1 cellular context compared by ENCODE assay signal in the genomic region with DNA sequence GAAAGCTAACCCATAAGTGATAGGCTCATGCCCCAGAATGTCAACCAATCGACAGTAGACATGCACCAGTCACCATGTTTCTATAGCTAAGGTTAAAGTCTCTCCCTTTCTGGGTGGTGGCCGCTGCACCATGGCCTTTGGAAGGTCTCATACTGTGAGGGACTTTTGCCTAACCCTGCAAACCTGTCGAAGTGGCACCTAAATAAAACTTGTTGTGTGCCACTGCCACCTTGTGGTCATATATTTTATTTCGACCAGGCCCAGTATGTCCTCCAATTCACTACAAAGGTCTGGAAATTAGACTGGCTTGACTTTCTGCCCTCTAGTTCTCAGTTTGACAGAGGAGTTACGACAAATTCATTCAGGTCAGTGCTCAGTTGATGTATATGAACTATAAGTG.
TF ChIP-seq lines count a peak whose summit lies in the region.

No MANE protein-coding gene starts in this region.

TF ChIP-seq in GM23338, 12 proteins besides CTCF, POLR2A, EP300 and RAD21 (continued from another document):
- TF ChIP-seq, protein P1, sequence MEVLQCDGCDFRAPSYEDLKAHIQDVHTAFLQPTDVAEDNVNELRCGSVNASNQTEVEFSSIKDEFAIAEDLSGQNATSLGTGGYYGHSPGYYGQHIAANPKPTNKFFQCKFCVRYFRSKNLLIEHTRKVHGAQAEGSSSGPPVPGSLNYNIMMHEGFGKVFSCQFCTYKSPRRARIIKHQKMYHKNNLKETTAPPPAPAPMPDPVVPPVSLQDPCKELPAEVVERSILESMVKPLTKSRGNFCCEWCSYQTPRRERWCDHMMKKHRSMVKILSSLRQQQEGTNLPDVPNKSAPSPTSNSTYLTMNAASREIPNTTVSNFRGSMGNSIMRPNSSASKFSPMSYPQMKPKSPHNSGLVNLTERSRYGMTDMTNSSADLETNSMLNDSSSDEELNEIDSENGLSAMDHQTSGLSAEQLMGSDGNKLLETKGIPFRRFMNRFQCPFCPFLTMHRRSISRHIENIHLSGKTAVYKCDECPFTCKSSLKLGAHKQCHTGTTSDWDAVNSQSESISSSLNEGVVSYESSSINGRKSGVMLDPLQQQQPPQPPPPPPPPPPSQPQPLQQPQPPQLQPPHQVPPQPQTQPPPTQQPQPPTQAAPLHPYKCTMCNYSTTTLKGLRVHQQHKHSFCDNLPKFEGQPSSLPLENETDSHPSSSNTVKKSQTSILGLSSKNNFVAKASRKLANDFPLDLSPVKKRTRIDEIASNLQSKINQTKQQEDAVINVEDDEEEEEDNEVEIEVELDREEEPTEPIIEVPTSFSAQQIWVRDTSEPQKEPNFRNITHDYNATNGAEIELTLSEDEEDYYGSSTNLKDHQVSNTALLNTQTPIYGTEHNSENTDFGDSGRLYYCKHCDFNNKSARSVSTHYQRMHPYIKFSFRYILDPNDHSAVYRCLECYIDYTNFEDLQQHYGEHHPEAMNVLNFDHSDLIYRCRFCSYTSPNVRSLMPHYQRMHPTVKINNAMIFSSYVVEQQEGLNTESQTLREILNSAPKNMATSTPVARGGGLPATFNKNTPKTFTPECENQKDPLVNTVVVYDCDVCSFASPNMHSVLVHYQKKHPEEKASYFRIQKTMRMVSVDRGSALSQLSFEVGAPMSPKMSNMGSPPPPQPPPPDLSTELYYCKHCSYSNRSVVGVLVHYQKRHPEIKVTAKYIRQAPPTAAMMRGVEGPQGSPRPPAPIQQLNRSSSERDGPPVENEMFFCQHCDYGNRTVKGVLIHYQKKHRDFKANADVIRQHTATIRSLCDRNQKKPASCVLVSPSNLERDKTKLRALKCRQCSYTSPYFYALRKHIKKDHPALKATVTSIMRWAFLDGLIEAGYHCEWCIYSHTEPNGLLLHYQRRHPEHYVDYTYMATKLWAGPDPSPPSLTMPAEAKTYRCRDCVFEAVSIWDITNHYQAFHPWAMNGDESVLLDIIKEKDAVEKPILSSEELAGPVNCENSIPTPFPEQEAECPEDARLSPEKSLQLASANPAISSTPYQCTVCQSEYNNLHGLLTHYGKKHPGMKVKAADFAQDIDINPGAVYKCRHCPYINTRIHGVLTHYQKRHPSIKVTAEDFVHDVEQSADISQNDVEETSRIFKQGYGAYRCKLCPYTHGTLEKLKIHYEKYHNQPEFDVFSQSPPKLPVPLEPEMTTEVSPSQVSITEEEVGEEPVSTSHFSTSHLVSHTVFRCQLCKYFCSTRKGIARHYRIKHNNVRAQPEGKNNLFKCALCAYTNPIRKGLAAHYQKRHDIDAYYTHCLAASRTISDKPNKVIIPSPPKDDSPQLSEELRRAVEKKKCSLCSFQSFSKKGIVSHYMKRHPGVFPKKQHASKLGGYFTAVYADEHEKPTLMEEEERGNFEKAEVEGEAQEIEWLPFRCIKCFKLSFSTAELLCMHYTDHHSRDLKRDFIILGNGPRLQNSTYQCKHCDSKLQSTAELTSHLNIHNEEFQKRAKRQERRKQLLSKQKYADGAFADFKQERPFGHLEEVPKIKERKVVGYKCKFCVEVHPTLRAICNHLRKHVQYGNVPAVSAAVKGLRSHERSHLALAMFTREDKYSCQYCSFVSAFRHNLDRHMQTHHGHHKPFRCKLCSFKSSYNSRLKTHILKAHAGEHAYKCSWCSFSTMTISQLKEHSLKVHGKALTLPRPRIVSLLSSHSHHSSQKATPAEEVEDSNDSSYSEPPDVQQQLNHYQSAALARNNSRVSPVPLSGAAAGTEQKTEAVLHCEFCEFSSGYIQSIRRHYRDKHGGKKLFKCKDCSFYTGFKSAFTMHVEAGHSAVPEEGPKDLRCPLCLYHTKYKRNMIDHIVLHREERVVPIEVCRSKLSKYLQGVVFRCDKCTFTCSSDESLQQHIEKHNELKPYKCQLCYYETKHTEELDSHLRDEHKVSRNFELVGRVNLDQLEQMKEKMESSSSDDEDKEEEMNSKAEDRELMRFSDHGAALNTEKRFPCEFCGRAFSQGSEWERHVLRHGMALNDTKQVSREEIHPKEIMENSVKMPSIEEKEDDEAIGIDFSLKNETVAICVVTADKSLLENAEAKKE (CRISPR knock-in tag; IDR thresholded peaks at IDR 0.05): no peak
- no peak for TF ChIP-seq ZNF331 (CRISPR knock-in tag; IDR thresholded peaks at IDR 0.05; ENCODE audit: low read depth)
- TF ChIP-seq EZH2 (IDR thresholded peaks at IDR 0.05; ENCODE audit: low read depth, unreplicated experiment): no peak
- TF ChIP-seq, protein P2, sequence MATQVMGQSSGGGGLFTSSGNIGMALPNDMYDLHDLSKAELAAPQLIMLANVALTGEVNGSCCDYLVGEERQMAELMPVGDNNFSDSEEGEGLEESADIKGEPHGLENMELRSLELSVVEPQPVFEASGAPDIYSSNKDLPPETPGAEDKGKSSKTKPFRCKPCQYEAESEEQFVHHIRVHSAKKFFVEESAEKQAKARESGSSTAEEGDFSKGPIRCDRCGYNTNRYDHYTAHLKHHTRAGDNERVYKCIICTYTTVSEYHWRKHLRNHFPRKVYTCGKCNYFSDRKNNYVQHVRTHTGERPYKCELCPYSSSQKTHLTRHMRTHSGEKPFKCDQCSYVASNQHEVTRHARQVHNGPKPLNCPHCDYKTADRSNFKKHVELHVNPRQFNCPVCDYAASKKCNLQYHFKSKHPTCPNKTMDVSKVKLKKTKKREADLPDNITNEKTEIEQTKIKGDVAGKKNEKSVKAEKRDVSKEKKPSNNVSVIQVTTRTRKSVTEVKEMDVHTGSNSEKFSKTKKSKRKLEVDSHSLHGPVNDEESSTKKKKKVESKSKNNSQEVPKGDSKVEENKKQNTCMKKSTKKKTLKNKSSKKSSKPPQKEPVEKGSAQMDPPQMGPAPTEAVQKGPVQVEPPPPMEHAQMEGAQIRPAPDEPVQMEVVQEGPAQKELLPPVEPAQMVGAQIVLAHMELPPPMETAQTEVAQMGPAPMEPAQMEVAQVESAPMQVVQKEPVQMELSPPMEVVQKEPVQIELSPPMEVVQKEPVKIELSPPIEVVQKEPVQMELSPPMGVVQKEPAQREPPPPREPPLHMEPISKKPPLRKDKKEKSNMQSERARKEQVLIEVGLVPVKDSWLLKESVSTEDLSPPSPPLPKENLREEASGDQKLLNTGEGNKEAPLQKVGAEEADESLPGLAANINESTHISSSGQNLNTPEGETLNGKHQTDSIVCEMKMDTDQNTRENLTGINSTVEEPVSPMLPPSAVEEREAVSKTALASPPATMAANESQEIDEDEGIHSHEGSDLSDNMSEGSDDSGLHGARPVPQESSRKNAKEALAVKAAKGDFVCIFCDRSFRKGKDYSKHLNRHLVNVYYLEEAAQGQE (IDR thresholded peaks at IDR 0.05; ENCODE audit: unreplicated experiment): no peak
- no peak for TF ChIP-seq EZH2phosphoT487 (IDR thresholded peaks at IDR 0.05; ENCODE audit: unreplicated experiment)
- no peak for TF ChIP-seq STAT1 (IDR thresholded peaks at IDR 0.05; ENCODE audit: unreplicated experiment)
- no peak for TF ChIP-seq CREB1 (CRISPR knock-in tag; IDR thresholded peaks at IDR 0.05; ENCODE audit: low read depth)
- no peak for TF ChIP-seq NANOG (IDR thresholded peaks at IDR 0.05; ENCODE audit: borderline replicate concordance)
- no peak for TF ChIP-seq ZNF114 (CRISPR knock-in tag; IDR thresholded peaks at IDR 0.05)
